ENCODE assay signal across 18 cellular contexts in the genomic region with DNA sequence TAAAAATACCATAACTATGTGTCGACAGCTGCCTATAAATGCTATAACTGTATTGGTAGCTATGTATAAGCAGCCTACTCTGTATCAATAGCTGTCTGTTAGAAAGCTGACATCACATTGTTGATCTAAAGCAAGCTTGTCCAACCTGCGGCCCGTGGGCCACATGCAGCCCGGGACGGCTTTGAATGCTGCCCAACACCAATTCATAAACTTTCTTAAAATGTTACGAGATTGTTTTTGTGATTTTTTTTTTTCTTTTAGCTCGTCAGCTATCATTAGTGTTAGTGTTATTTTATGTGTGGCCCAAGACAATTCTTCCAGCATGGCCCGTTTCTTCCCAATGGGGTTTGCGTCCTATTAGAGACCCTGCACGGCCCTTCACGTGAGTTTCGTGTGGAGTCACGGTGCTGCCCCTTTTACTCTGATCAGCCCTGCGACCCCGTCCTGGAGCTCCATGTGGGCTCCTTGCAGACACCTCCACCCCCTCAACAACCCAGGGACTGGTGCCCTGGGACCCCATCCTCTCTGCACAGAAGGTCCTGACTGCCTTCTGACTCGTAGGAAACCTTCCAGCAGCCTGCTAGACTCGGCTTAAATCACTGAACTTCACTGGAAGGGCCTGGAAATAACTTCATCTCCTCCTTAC. TPM values are rescaled to one million over a fixed set of nuclear protein-coding genes. Genes with fewer than 3 reads are reported as not detected.
DNase-seq lines count a peak whose midpoint lies in the region; ATAC-seq and TF ChIP-seq lines count a peak whose summit lies in the region.
"Had no signal": no experiment of that assay in that cellular context is flagged by ENCODE, and none has a peak within 500 bp of the region (broad histone marks: within the 10 kb centered on the region; RNA-seq: fewer than 3 reads in every experiment).

No MANE protein-coding gene starts in this region.

- no peak for TF ChIP-seq POLR2A in spleen (IDR thresholded peaks at IDR 0.05)

- peaks cover 0 to 34% of the 10 kb centered on the region in 2 donors for H3K36me3 ChIP-seq in left lung
- peaks cover 0 to 63% (median 18%) of the 10 kb centered on the region in 6 donors for H3K36me3 ChIP-seq in spleen
- H3K36me3 ChIP-seq: uterus had no signal

- POLR2A ChIA-PET in activated naive CD8-positive, alpha-beta T cell treated with anti-CD3 and anti-CD28 coated beads, Interleukin-2, amount 10 ng/mL, durations not matched to agents 7 days and 5 days (lab: Charles Lee): no interaction called here

- 91 to 95% (median 93%) methylated on average over 17 of the region's 17 CpGs for WGBS in spleen, 5 donors

- H3K4me3 ChIP-seq in left lung (no peak overlapping the region), spleen (no peak overlapping the region)
- H3K4me3 ChIP-seq: SJSA1, uterus had no signal

- peaks cover 3% of the 10 kb centered on the region for H3K9me3 Mint-ChIP-seq in activated naive CD8-positive, alpha-beta T cell treated with anti-CD3 and anti-CD28 coated beads, Interleukin-2, amount 10 ng/mL, durations not matched to agents 7 days and 5 days
- peaks cover 5% of the 10 kb centered on the region for H3K9me3 Mint-ChIP-seq in activated naive CD8-positive, alpha-beta T cell treated with anti-CD3 and anti-CD28 coated beads for 36 hours

- peak; percentile 4 for DNase-seq in activated naive CD8-positive, alpha-beta T cell treated with anti-CD3 and anti-CD28 coated beads, Interleukin-2, amount 10 ng/mL, durations not matched to agents 7 days and 5 days
- DNase-seq in activated naive CD8-positive, alpha-beta T cell treated with anti-CD3 and anti-CD28 coated beads for 36 hours: no peak
- DNase-seq in left lung (peak; percentile 24 to 35), spleen (peak; percentile 54), midbrain (lab: John Stamatoyannopoulos, UW) (no peak), SHP77 treated with DMSO at 0.1 percent for 48 hours (lab: John Stamatoyannopoulos, UW) (no peak), GF-D8 (lab: John Stamatoyannopoulos, UW) (no peak)
- DNase-seq: activated CD4-positive, alpha-beta T cell treated with anti-CD3 and anti-CD28 coated beads, Interleukin-2, amount 50 U/mL, for 4 hours; anterior cingulate cortex; COR-L47; foreskin fibroblast; NCI-H1048; occipital lobe; T-helper 17 cell; uterus had no signal

- H3K9me3 ChIP-seq in left lung (peaks cover 0 to 11% of the 10 kb centered on the region in 2 donors), spleen (peaks cover 5 to 24% (median 18%) of the 10 kb centered on the region in 8 donors)
- H3K9me3 ChIP-seq: uterus had no signal

- H3K36me3 Mint-ChIP-seq in activated naive CD8-positive, alpha-beta T cell treated with anti-CD3 and anti-CD28 coated beads, Interleukin-2, amount 10 ng/mL, durations not matched to agents 7 days and 5 days: peaks cover 2% of the 10 kb centered on the region
- H3K36me3 Mint-ChIP-seq in activated naive CD8-positive, alpha-beta T cell treated with anti-CD3 and anti-CD28 coated beads for 36 hours: peaks cover 6% of the 10 kb centered on the region

- H3K4me3 Mint-ChIP-seq in activated naive CD8-positive, alpha-beta T cell treated with anti-CD3 and anti-CD28 coated beads, Interleukin-2, amount 10 ng/mL, durations not matched to agents 7 days and 5 days: no peak overlapping the region
- H3K4me3 Mint-ChIP-seq in activated naive CD8-positive, alpha-beta T cell treated with anti-CD3 and anti-CD28 coated beads for 36 hours: no peak overlapping the region
- H3K4me3 Mint-ChIP-seq: B cell, T-helper 17 cell had no signal

- H3K4me1 ChIP-seq in left lung (peaks cover 0 to 10% of the 10 kb centered on the region in 2 donors), spleen (peaks cover 0 to 30% (median 19%) of the 10 kb centered on the region in 6 donors)
- H3K4me1 ChIP-seq: SJSA1 had no signal

- no peaks in the 10 kb centered on the region for H3K27me3 Mint-ChIP-seq in activated naive CD8-positive, alpha-beta T cell treated with anti-CD3 and anti-CD28 coated beads, Interleukin-2, amount 10 ng/mL, durations not matched to agents 7 days and 5 days
- H3K27me3 Mint-ChIP-seq in activated naive CD8-positive, alpha-beta T cell treated with anti-CD3 and anti-CD28 coated beads for 36 hours: no peaks in the 10 kb centered on the region
- H3K27me3 Mint-ChIP-seq: B cell, T-helper 17 cell had no signal

- TF ChIP-seq CTCF in left lung (IDR thresholded peaks at IDR 0.05) (no peak), spleen (IDR thresholded peaks at IDR 0.05 in 8 of 11, conservative IDR thresholded peaks at IDR 0.05 in 3 of 11) (no peak)

- H3K27me3 ChIP-seq in left lung (no peaks in the 10 kb centered on the region), spleen (replicated peaks in 1 of 7) (no peaks in the 10 kb centered on the region)
- H3K27me3 ChIP-seq: SJSA1, uterus had no signal

- no peak for ATAC-seq in activated naive CD8-positive, alpha-beta T cell treated with anti-CD3 and anti-CD28 coated beads, Interleukin-2, amount 10 ng/mL, durations not matched to agents 7 days and 5 days (ENCODE audit: low read depth)
- no peak for ATAC-seq in left lung
- ATAC-seq: T-helper 17 cell had no signal

- H3K27ac ChIP-seq in cingulate gyrus (ENCODE audit: low read depth, low read length) (peak overlapping the region; percentile 19), left lung (no peak overlapping the region), spleen (no peak overlapping the region)
- H3K27ac ChIP-seq: SJSA1, uterus had no signal

- H3K27ac Mint-ChIP-seq in activated naive CD8-positive, alpha-beta T cell treated with anti-CD3 and anti-CD28 coated beads, Interleukin-2, amount 10 ng/mL, durations not matched to agents 7 days and 5 days: no peak overlapping the region
- H3K27ac Mint-ChIP-seq in activated naive CD8-positive, alpha-beta T cell treated with anti-CD3 and anti-CD28 coated beads for 36 hours: no peak overlapping the region
- H3K27ac Mint-ChIP-seq: B cell, T-helper 17 cell had no signal

- H3K4me1 Mint-ChIP-seq in activated naive CD8-positive, alpha-beta T cell treated with anti-CD3 and anti-CD28 coated beads, Interleukin-2, amount 10 ng/mL, durations not matched to agents 7 days and 5 days: peaks cover 13% of the 10 kb centered on the region
- peaks cover 19% of the 10 kb centered on the region for H3K4me1 Mint-ChIP-seq in activated naive CD8-positive, alpha-beta T cell treated with anti-CD3 and anti-CD28 coated beads for 36 hours

- intact Hi-C loops in left lung (cut with DNase I) (no loop called here), spleen (cut with DNase I; ENCODE audit: low total_unique reads) (no loop called here)

RNA-seq across cellular contexts. Expression of a gene that starts 4.5 kb away (rescaled TPM):
- 10 to 100 TPM; 26.5 to 28.2 TPM for total RNA-seq in activated naive CD8-positive, alpha-beta T cell treated with anti-CD3 and anti-CD28 coated beads, Interleukin-2, amount 10 ng/mL, durations not matched to agents 7 days and 5 days
- total RNA-seq in activated naive CD8-positive, alpha-beta T cell treated with anti-CD3 and anti-CD28 coated beads for 36 hours: 10 to 100 TPM; 38.1 to 40.2 TPM
- total RNA-seq in left lung (10 to 100 TPM; 16.3 to 19.6 TPM), spleen (10 to 100 TPM; 20.8 to 39.5 (median 23.8) TPM)
- 10 to 100 TPM in 2 of 3 donors, 1 to 10 TPM in 1; 9.9 to 30.2 (median 13.9) TPM for polyA plus RNA-seq in spleen

RNA-seq across cellular contexts. Expression of a gene that starts 5.1 kb away (rescaled TPM):
- total RNA-seq in activated naive CD8-positive, alpha-beta T cell treated with anti-CD3 and anti-CD28 coated beads, Interleukin-2, amount 10 ng/mL, durations not matched to agents 7 days and 5 days: 10 to 100 TPM; 18.3 to 22.4 TPM
- 10 to 100 TPM; 46.8 to 48.5 TPM for total RNA-seq in activated naive CD8-positive, alpha-beta T cell treated with anti-CD3 and anti-CD28 coated beads for 36 hours
- 10 to 100 TPM; 19.9 to 28.3 TPM for total RNA-seq in left lung
- 10 to 100 TPM; 13.7 to 22.4 (median 21.2) TPM for total RNA-seq in spleen
- 1 to 10 TPM; 7.5 to 8.4 (median 7.7) TPM for polyA plus RNA-seq in spleen

Comparison
In these comparisons a context has a peak if more than half of its experiments do, and no peak if none do; other contexts are left out.
1. DNase-seq: peak in activated naive CD8-positive, alpha-beta T cell treated with anti-CD3 and anti-CD28 coated beads, Interleukin-2, amount 10 ng/mL, durations not matched to agents 7 days and 5 days (single experiment), left lung (2 of 2) and spleen (single experiment); none in activated naive CD8-positive, alpha-beta T cell treated with anti-CD3 and anti-CD28 coated beads for 36 hours (single experiment), midbrain (single experiment), SHP77 treated with DMSO at 0.1 percent for 48 hours (single experiment) and GF-D8 (single experiment).